Comparison of ENCODE assay signal across 8 cellular contexts in genomic region chr19:49816616-49817015, GRCh38. TPM values are rescaled to one million over a fixed set of nuclear protein-coding genes. Genes with fewer than 3 reads are reported as not detected.
A peak's percentile ranks its signal among the peaks of the same experiment; 100 is the strongest.
DNase-seq lines count a peak whose midpoint lies in the region; ATAC-seq and TF ChIP-seq lines count a peak whose summit lies in the region.

No MANE protein-coding gene starts in this region.

- ATAC-seq in activated B cell treated with CpG ODN at 0.5 μM for 24 hours (ENCODE audit: low read depth), result no peak
- ATAC-seq in GM21526 (IDR thresholded peaks at IDR 0.05; ENCODE audit: low FRiP score, unreplicated experiment), result no peak

- H3K4me1 Mint-ChIP-seq in HFFc6 (ENCODE audit: low read depth), result peaks cover 39% of the 10 kb centered on the region
- H3K4me1 Mint-ChIP-seq in activated B cell treated with CpG ODN at 0.5 μM for 24 hours, result peaks cover 49% of the 10 kb centered on the region
- peaks cover 36 to 62% of the 10 kb centered on the region in 2 donors for H3K4me1 Mint-ChIP-seq in immature natural killer cell

- H3K27me3 Mint-ChIP-seq in HFFc6 (ENCODE audit: insufficient read depth), result peaks cover 3% of the 10 kb centered on the region
- H3K27me3 Mint-ChIP-seq in activated B cell treated with CpG ODN at 0.5 μM for 24 hours, result no peaks in the 10 kb centered on the region
- peaks cover 20 to 28% (median 20%) of the 10 kb centered on the region in 3 donors for H3K27me3 Mint-ChIP-seq in immature natural killer cell (ENCODE audit: low read depth in 3 of 3)

- peaks cover 16% of the 10 kb centered on the region for H3K4me1 ChIP-seq in smooth muscle cell (ENCODE audit: low read depth)

- WGBS in smooth muscle cell (ENCODE audit: low lambda C conversion rate), result 91% methylated on average over 16 of the region's 16 CpGs

- TF ChIP-seq CTCF in HFFc6 (IDR thresholded peaks at IDR 0.05) (no peak), activated B cell treated with CpG ODN at 0.5 μM for 24 hours (IDR thresholded peaks at IDR 0.05) (no peak), smooth muscle cell (IDR thresholded peaks at IDR 0.05; ENCODE audit: borderline replicate concordance, insufficient read depth, poor library complexity, severe bottlenecking) (no peak)

- H3K36me3 ChIP-seq in smooth muscle cell (ENCODE audit: low read depth), result no peaks in the 10 kb centered on the region

- intact Hi-C loops in activated B cell treated with CpG ODN at 0.5 μM for 24 hours (cut with micrococcal nuclease), result loop anchor here (1.0 to 5.0 kb wide), 3 partner anchors 61 to 209 kb away; partner anchors contain the start of genes AKT1S1, PRMT1, TBC1D17 and VRK3

- H3K4me3 ChIP-seq in smooth muscle cell, result peak overlapping the region; percentile 81

- H3K9me3 ChIP-seq in smooth muscle cell (replicated peaks; ENCODE audit: low read depth), result no peaks in the 10 kb centered on the region

- peak overlapping the region; percentile 97 for H3K4me2 ChIP-seq in smooth muscle cell

- CTCF ChIA-PET in activated B cell treated with CpG ODN at 0.5 μM for 24 hours (lab: Charles Lee), result no interaction called here

- peak overlapping the region; percentile 97 for H3K9ac ChIP-seq in smooth muscle cell (ENCODE audit: low read depth)

- peak overlapping the region; percentile 97 for H3K27ac ChIP-seq in smooth muscle cell (ENCODE audit: low read depth)

- H3K4me3 Mint-ChIP-seq in HFFc6, result peak overlapping the region; percentile 97; the same call in 1 of the 2 replicates
- H3K4me3 Mint-ChIP-seq in activated B cell treated with CpG ODN at 0.5 μM for 24 hours, result no peak overlapping the region
- H3K4me3 Mint-ChIP-seq in immature natural killer cell, result no peak overlapping the region

- H3K36me3 Mint-ChIP-seq in HFFc6 (ENCODE audit: low read depth) (no peaks in the 10 kb centered on the region), activated B cell treated with CpG ODN at 0.5 μM for 24 hours (ENCODE audit: low read depth) (peaks cover 23% of the 10 kb centered on the region), immature natural killer cell (peaks cover 0 to 4% (median 0%) of the 10 kb centered on the region in 3 donors)

- no peaks in the 10 kb centered on the region for H3K9me3 Mint-ChIP-seq in HFFc6
- H3K9me3 Mint-ChIP-seq in activated B cell treated with CpG ODN at 0.5 μM for 24 hours, result no peaks in the 10 kb centered on the region
- H3K9me3 Mint-ChIP-seq in immature natural killer cell, result no peaks in the 10 kb centered on the region

- DNase-seq in HFFc6 (no peak), activated B cell treated with CpG ODN at 0.5 μM for 24 hours (no peak), immature natural killer cell (no peak), smooth muscle cell (lab: John Stamatoyannopoulos, UW; ENCODE audit: unreplicated experiment) (no peak), NCI-H1417 treated with DMSO at 0.1 percent for 48 hours (lab: John Stamatoyannopoulos, UW) (no peak), erythroblast (lab: John Stamatoyannopoulos, UW) (no peak), NCI-H1436 treated with DMSO at 0.1 percent for 48 hours (lab: John Stamatoyannopoulos, UW) (no peak)

- H2AFZ ChIP-seq in smooth muscle cell (ENCODE audit: low read depth), result no peak overlapping the region

- TF ChIP-seq POLR2A in erythroblast (IDR thresholded peaks at IDR 0.05; ENCODE audit: low read length), result no peak

- H3F3A ChIP-seq in smooth muscle cell (ENCODE audit: low read depth), result peaks cover 11% of the 10 kb centered on the region

- H3K79me2 ChIP-seq in smooth muscle cell (ENCODE audit: low read depth), result peaks cover 33% of the 10 kb centered on the region

- no peaks in the 10 kb centered on the region for H3K27me3 ChIP-seq in smooth muscle cell (ENCODE audit: low read depth)

- POLR2A ChIA-PET in activated B cell treated with CpG ODN at 0.5 μM for 24 hours (lab: Charles Lee), result interaction anchor here (2.1 kb wide), 1 partner anchor 50 kb away, joined by 4 read pairs; the partner anchor contains the start of gene AP2A1

- H3K27ac Mint-ChIP-seq in HFFc6 (peak overlapping the region; percentile 100), activated B cell treated with CpG ODN at 0.5 μM for 24 hours (peak overlapping the region; percentile 99), immature natural killer cell (peak overlapping the region in 4 of 6 donors; percentile 40 to 100 (median 82))

- H4K20me1 ChIP-seq in smooth muscle cell (ENCODE audit: low read depth), result no peaks in the 10 kb centered on the region

RNA-seq across cellular contexts. Expression of gene MED25, which starts 1.5 kb away (rescaled TPM):
- total RNA-seq in HFFc6 (2021; fragmentation: NEBNext Ultra II Directional; extraction: Animal tissue kit (Norgen Biotek cat#: 25700)), result 10 to 100 TPM; 44.5 to 50.6 (median 47.8) TPM
- total RNA-seq in activated B cell treated with CpG ODN at 0.5 μM for 24 hours, result 70.1 and 88.8 TPM in 2 replicates
- polyA plus RNA-seq in immature natural killer cell, result 10 to 100 TPM in 2 of 3 donors, 1 to 10 TPM in 1; 5.0 to 30.4 (median 13.9) TPM
- total RNA-seq in smooth muscle cell, result 16.9 and 20.4 TPM in 2 replicates
- polyA plus RNA-seq in smooth muscle cell, result 34.1 and 36.4 TPM in 2 replicates

RNA-seq across cellular contexts. Expression of gene FUZ, which starts 3.5 kb away (rescaled TPM):
- 10 to 100 TPM in 5 of 6 experiments, 1 to 10 TPM in 1; 9.4 to 14.2 (median 11.7) TPM for total RNA-seq in HFFc6 (2021; fragmentation: NEBNext Ultra II Directional; extraction: Animal tissue kit (Norgen Biotek cat#: 25700))
- 12.0 and 15.0 TPM in 2 replicates for total RNA-seq in activated B cell treated with CpG ODN at 0.5 μM for 24 hours
- 10 to 100 TPM in 1 of 3 donors, 1 to 10 TPM in 2; 7.3 to 12.0 (median 8.2) TPM for polyA plus RNA-seq in immature natural killer cell
- 6.9 and 16.2 TPM in 2 replicates for total RNA-seq in smooth muscle cell
- polyA plus RNA-seq in smooth muscle cell, result 18.3 and 19.8 TPM in 2 replicates

RNA-seq across cellular contexts. Expression of gene PTOV1, which starts 34.3 kb away (rescaled TPM):
- 100 to 1,000 TPM; 157 to 176 (median 162) TPM for total RNA-seq in HFFc6 (2021; fragmentation: NEBNext Ultra II Directional; extraction: Animal tissue kit (Norgen Biotek cat#: 25700))
- 103 and 107 TPM in 2 replicates for total RNA-seq in activated B cell treated with CpG ODN at 0.5 μM for 24 hours
- 10 to 100 TPM; 32.0 to 59.7 (median 41.4) TPM for polyA plus RNA-seq in immature natural killer cell
- total RNA-seq in smooth muscle cell, result 49.0 and 81.0 TPM in 2 replicates
- polyA plus RNA-seq in smooth muscle cell, result 256 and 266 TPM in 2 replicates

RNA-seq across cellular contexts. Expression of gene AP2A1, which starts 49.8 kb away (rescaled TPM):
- 100 to 1,000 TPM; 145 to 177 (median 162) TPM for total RNA-seq in HFFc6 (2021; fragmentation: NEBNext Ultra II Directional; extraction: Animal tissue kit (Norgen Biotek cat#: 25700))
- total RNA-seq in activated B cell treated with CpG ODN at 0.5 μM for 24 hours, result 56.7 and 60.6 TPM in 2 replicates
- 10 to 100 TPM in 2 of 3 donors, 1 to 10 TPM in 1; 6.4 to 27.7 (median 11.6) TPM for polyA plus RNA-seq in immature natural killer cell
- total RNA-seq in smooth muscle cell, result 55.8 and 57.7 TPM in 2 replicates
- polyA plus RNA-seq in smooth muscle cell, result 57.8 and 65.2 TPM in 2 replicates

RNA-seq across cellular contexts. Expression of gene PNKP, which starts 50.8 kb away (rescaled TPM):
- 10 to 100 TPM; 39.7 to 48.7 (median 47.2) TPM for total RNA-seq in HFFc6 (2021; fragmentation: NEBNext Ultra II Directional; extraction: Animal tissue kit (Norgen Biotek cat#: 25700))
- total RNA-seq in activated B cell treated with CpG ODN at 0.5 μM for 24 hours, result 174 and 205 TPM in 2 replicates
- polyA plus RNA-seq in immature natural killer cell, result 10 to 100 TPM; 36.4 to 55.1 (median 41.4) TPM
- total RNA-seq in smooth muscle cell, result 15.3 and 19.4 TPM in 2 replicates
- 42.4 and 53.6 TPM in 2 replicates for polyA plus RNA-seq in smooth muscle cell
